ENCODE assay signal across 23 cellular contexts in genomic region chr6:156950084-156950483, GRCh38.
"Had no signal": no experiment of that assay in that cellular context is flagged by ENCODE, and none has a peak within 500 bp of the region (broad histone marks: within the 10 kb centered on the region; RNA-seq: fewer than 3 reads in every experiment).

No MANE protein-coding gene starts in this region.

- H3K27me3 ChIP-seq: body of pancreas, gastroesophageal sphincter, heart left ventricle, right lobe of liver, stomach, upper lobe of left lung had no signal

- ATAC-seq: activated CD4-positive, alpha-beta T cell treated with anti-CD3 and anti-CD28 coated beads for 36 hours; activated CD8-positive, alpha-beta memory T cell treated with anti-CD3 and anti-CD28 coated beads, Interleukin-2, amount 10 ng/mL, durations not matched to agents 7 days and 5 days; stimulated activated effector memory CD8-positive, alpha-beta T cell treated with anti-CD3 and anti-CD28 coated beads, Interleukin-12 subunit alpha, Interleukin-12 subunit beta, amount 100 ng/mL, for 72 hours had no signal

- DNase-seq: activated CD4-positive, alpha-beta memory T cell treated with anti-CD3 and anti-CD28 coated beads, Interleukin-2, amount 10 ng/mL, durations not matched to agents 7 days and 5 days; activated CD4-positive, alpha-beta T cell treated with anti-CD3 and anti-CD28 coated beads for 36 hours; activated CD8-positive, alpha-beta memory T cell treated with anti-CD3 and anti-CD28 coated beads, Interleukin-2, amount 10 ng/mL, durations not matched to agents 7 days and 5 days; activated naive CD4-positive, alpha-beta T cell treated with Interleukin-2 at 50 U/mL for 16 hours; activated naive CD8-positive, alpha-beta T cell treated with anti-CD3 and anti-CD28 coated beads, Interleukin-2, amount 10 ng/mL, durations not matched to agents 7 days and 5 days; activated T-cell treated with anti-CD3 and anti-CD28 coated beads, Interleukin-2, amount 50 U/mL, for 1 hour; amygdala; caudate nucleus; erythroblast; left ventricle myocardium superior; right lobe of liver; stimulated activated CD4-positive, alpha-beta T cell treated with anti-CD3 and anti-CD28 coated beads, Interleukin-4, amount 100 ng/mL, for 24 hours; stomach had no signal

- H3K27me3 Mint-ChIP-seq: activated CD4-positive, alpha-beta memory T cell treated with anti-CD3 and anti-CD28 coated beads, Interleukin-2, amount 10 ng/mL, durations not matched to agents 7 days and 5 days; activated CD4-positive, alpha-beta T cell treated with anti-CD3 and anti-CD28 coated beads for 36 hours; activated CD8-positive, alpha-beta memory T cell treated with anti-CD3 and anti-CD28 coated beads, Interleukin-2, amount 10 ng/mL, durations not matched to agents 7 days and 5 days; activated naive CD8-positive, alpha-beta T cell treated with anti-CD3 and anti-CD28 coated beads, Interleukin-2, amount 10 ng/mL, durations not matched to agents 7 days and 5 days; memory B cell had no signal

- H3K27ac Mint-ChIP-seq: activated CD4-positive, alpha-beta memory T cell treated with anti-CD3 and anti-CD28 coated beads, Interleukin-2, amount 10 ng/mL, durations not matched to agents 7 days and 5 days; activated CD4-positive, alpha-beta T cell treated with anti-CD3 and anti-CD28 coated beads for 36 hours; activated CD8-positive, alpha-beta memory T cell treated with anti-CD3 and anti-CD28 coated beads, Interleukin-2, amount 10 ng/mL, durations not matched to agents 7 days and 5 days; activated naive CD8-positive, alpha-beta T cell treated with anti-CD3 and anti-CD28 coated beads, Interleukin-2, amount 10 ng/mL, durations not matched to agents 7 days and 5 days; activated T-helper 2 cell treated with anti-CD3 and anti-CD28 coated beads, Interferon-gamma antibody, Interleukin-2, Interleukin-4, amounts not matched to agents 10 μg/mL and 5 μg/mL and 100 μg/mL, durations not matched to agents 14 hours and 24 hours and 36 hours; memory B cell; stimulated activated effector memory CD8-positive, alpha-beta T cell treated with anti-CD3 and anti-CD28 coated beads, Interleukin-12 subunit alpha, Interleukin-12 subunit beta, amount 100 ng/mL, for 72 hours; T-helper 2 cell treated with Interferon-gamma antibody and Interleukin-4, amounts not matched to agents 5 μg/mL and 100 μg/mL, for 36 hours had no signal

- H3K9me3 ChIP-seq: body of pancreas, gastroesophageal sphincter, heart left ventricle, prostate gland, right lobe of liver, stomach, upper lobe of left lung had no signal

- H3K9me3 Mint-ChIP-seq: activated CD4-positive, alpha-beta memory T cell treated with anti-CD3 and anti-CD28 coated beads, Interleukin-2, amount 10 ng/mL, durations not matched to agents 7 days and 5 days; activated naive CD8-positive, alpha-beta T cell treated with anti-CD3 and anti-CD28 coated beads, Interleukin-2, amount 10 ng/mL, durations not matched to agents 7 days and 5 days; activated T-helper 2 cell treated with anti-CD3 and anti-CD28 coated beads, Interferon-gamma antibody, Interleukin-2, Interleukin-4, amounts not matched to agents 10 μg/mL and 5 μg/mL and 100 μg/mL, durations not matched to agents 14 hours and 24 hours and 36 hours; memory B cell; neural crest cell; stimulated activated effector memory CD8-positive, alpha-beta T cell treated with anti-CD3 and anti-CD28 coated beads, Interleukin-12 subunit alpha, Interleukin-12 subunit beta, amount 100 ng/mL, for 72 hours; T-helper 2 cell treated with Interferon-gamma antibody and Interleukin-4, amounts not matched to agents 5 μg/mL and 100 μg/mL, for 36 hours had no signal

- H3K36me3 ChIP-seq: gastroesophageal sphincter, heart left ventricle, prostate gland, right lobe of liver, stomach, upper lobe of left lung had no signal

- H3K27ac ChIP-seq: gastroesophageal sphincter, prostate gland, right lobe of liver had no signal

- H3K4me3 Mint-ChIP-seq: activated CD4-positive, alpha-beta memory T cell treated with anti-CD3 and anti-CD28 coated beads, Interleukin-2, amount 10 ng/mL, durations not matched to agents 7 days and 5 days; activated CD4-positive, alpha-beta T cell treated with anti-CD3 and anti-CD28 coated beads for 36 hours; activated CD8-positive, alpha-beta memory T cell treated with anti-CD3 and anti-CD28 coated beads, Interleukin-2, amount 10 ng/mL, durations not matched to agents 7 days and 5 days; activated naive CD8-positive, alpha-beta T cell treated with anti-CD3 and anti-CD28 coated beads, Interleukin-2, amount 10 ng/mL, durations not matched to agents 7 days and 5 days; memory B cell; neural crest cell; stimulated activated effector memory CD8-positive, alpha-beta T cell treated with anti-CD3 and anti-CD28 coated beads, Interleukin-12 subunit alpha, Interleukin-12 subunit beta, amount 100 ng/mL, for 72 hours; T-helper 2 cell treated with Interferon-gamma antibody and Interleukin-4, amounts not matched to agents 5 μg/mL and 100 μg/mL, for 36 hours had no signal

- H3K4me3 ChIP-seq: body of pancreas, gastroesophageal sphincter, heart left ventricle, prostate gland, right lobe of liver, stomach, upper lobe of left lung had no signal

- H3K36me3 Mint-ChIP-seq: activated CD8-positive, alpha-beta memory T cell treated with anti-CD3 and anti-CD28 coated beads, Interleukin-2, amount 10 ng/mL, durations not matched to agents 7 days and 5 days; activated naive CD8-positive, alpha-beta T cell treated with anti-CD3 and anti-CD28 coated beads, Interleukin-2, amount 10 ng/mL, durations not matched to agents 7 days and 5 days had no signal
